Comparison of ENCODE assay signal across 8 cellular contexts in the genomic region with DNA sequence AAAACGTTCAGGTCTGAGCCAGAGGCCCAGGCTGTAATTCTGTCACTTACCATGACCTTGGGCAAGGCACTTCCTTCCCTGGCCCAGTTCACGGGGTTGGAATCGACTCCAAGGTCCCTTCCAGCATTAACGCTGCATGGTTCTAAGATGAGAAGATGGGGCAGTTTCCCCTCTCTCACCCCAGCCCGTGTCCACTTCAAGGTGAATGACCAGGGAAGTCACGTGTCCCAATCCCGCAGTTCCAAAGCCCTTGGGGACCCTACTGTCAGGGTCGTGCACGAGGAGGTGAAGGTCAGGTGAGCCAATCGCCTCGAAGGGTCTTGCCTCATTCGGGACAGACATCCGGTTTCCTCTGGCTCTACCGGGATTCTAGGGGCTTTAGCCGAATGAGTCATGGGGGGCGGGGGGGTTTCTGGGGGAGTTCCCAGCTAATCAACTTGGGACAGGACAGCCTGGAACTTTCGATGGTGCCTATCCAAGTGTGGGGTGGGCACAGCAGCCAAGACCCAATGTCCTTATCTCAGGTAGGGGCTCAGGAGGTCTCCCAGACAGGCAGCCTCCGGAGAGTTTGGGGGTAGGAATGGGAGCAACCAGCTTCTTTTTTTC. TPM values are rescaled to one million over a fixed set of nuclear protein-coding genes. Genes with fewer than 3 reads are reported as not detected.
DNase-seq lines count a peak whose midpoint lies in the region; ATAC-seq, FAIRE-seq and TF ChIP-seq lines count a peak whose summit lies in the region.
"Had no signal": no experiment of that assay in that cellular context is flagged by ENCODE, and none has a peak within 500 bp of the region (broad histone marks: within the 10 kb centered on the region; RNA-seq: fewer than 3 reads in every experiment).

No MANE protein-coding gene starts in this region.

- no peak overlapping the region for H2BK120ac ChIP-seq in mesendoderm (ENCODE audit: low read depth, low read length)

- no TSS peak for BruUV-seq in Calu3 (replicated peaks; lab: Mats Ljungman, UMichigan)
- BruUV-seq in K562 (replicated peaks; lab: Mats Ljungman, UMichigan): no TSS peak

- H3K9ac ChIP-seq in K562 (ENCODE audit: insufficient read depth in 1 of 2, low read depth in 2 of 2, low read length in 2 of 2): peak overlapping the region in 1 of 2 experiments; percentile 77; a peak in 2 of 4 replicates
- no peak overlapping the region for H3K9ac ChIP-seq in mesendoderm (ENCODE audit: low read length)

- H3K36me3 ChIP-seq in K562 (ENCODE audit: control insufficient read depth, insufficient read depth, low read length) (peaks cover 11% of the 10 kb centered on the region; the same call in 1 of the 3 replicates), mesendoderm (ENCODE audit: control insufficient read depth, insufficient read depth, low read length) (no peaks in the 10 kb centered on the region)

- H3K79me1 ChIP-seq in mesendoderm (ENCODE audit: low read length): no peaks in the 10 kb centered on the region

- peak; percentile 63 for DNase-seq in Calu3
- DNase-seq in K562 (ENCODE audit: extremely low read depth in 1 of 4, low spot score in 3 of 4): no peak
- peak; percentile 10 for DNase-seq in mesendoderm

- H4K5ac ChIP-seq in mesendoderm (ENCODE audit: low read length): no peak overlapping the region

- ATAC-seq in K562: no peak
- no peak for ATAC-seq in GM21390 (IDR thresholded peaks at IDR 0.05; ENCODE audit: unreplicated experiment)
- no peak for ATAC-seq in HG02759 (IDR thresholded peaks at IDR 0.05; ENCODE audit: unreplicated experiment)
- no peak for ATAC-seq in GM18498 (IDR thresholded peaks at IDR 0.05; ENCODE audit: unreplicated experiment)

- TF ChIP-seq RAD21 in K562 (CRISPR knock-in tag; conservative IDR thresholded peaks at IDR 0.05 in 1 of 2, IDR thresholded peaks at IDR 0.05 in 1 of 2): no peak

- TF ChIP-seq CTCF in Calu3 (IDR thresholded peaks at IDR 0.05; ENCODE audit: unreplicated experiment): no peak
- TF ChIP-seq CTCF in K562 (IDR thresholded peaks at IDR 0.05 in 2 of 3, conservative IDR thresholded peaks at IDR 0.05 in 1 of 3; ENCODE audit: insufficient read depth in 2 of 3, low read depth in 1 of 3, low read length in 3 of 3): no peak

- no peak for TF ChIP-seq EP300 in K562 (IDR thresholded peaks at IDR 0.05; ENCODE audit: low read length)

- no peak overlapping the region for H4K8ac ChIP-seq in mesendoderm (ENCODE audit: low read depth, low read length)

- no peaks in the 10 kb centered on the region for H3K9me3 ChIP-seq in K562 (replicated peaks; ENCODE audit: control insufficient read depth, insufficient read depth, low read depth, low read length)

- FAIRE-seq in K562 (lab: Jason Lieb, UNC): no peak

- H2AK5ac ChIP-seq in mesendoderm (ENCODE audit: low read length): no peak overlapping the region

- POLR2A ChIA-PET in K562 (lab: Yijun Ruan, JAX): interaction anchor here (0.5 to 0.7 kb wide), 4 partner anchors 106 to 907 kb away, joined by 3 to 5 read pairs (median 5); no protein-coding TSS in a partner anchor

- intact Hi-C loops in Calu3 (cut with micrococcal nuclease; ENCODE audit: unreplicated experiment) (loop anchor here (1.0 to 2.0 kb wide), 7 partner anchors 9 to 274 kb away; no protein-coding TSS in a partner anchor), K562 (cut with micrococcal nuclease) (loop anchor here (5.0 to 10.0 kb wide), 4 partner anchors 150 to 340 kb away; a partner anchor contains a TSS)

- CTCF ChIA-PET in Calu3 (lab: Charles Lee): interaction anchor here (0.6 to 76.9 kb wide), 26 partner anchors 17 to 894 kb away, joined by 3 to 6506 read pairs (median 15); a partner anchor contains a TSS
- CTCF ChIA-PET in K562 (lab: Yijun Ruan, JAX; ENCODE audit: low intra/inter-chr PET ratio): interaction anchor here (0.7 to 2.9 kb wide), 7 partner anchors 10 to 276 kb away, joined by 3 to 15 read pairs (median 6); no protein-coding TSS in a partner anchor

- H3K36me3 Mint-ChIP-seq in Calu3 (ENCODE audit: insufficient read depth, unreplicated experiment): peaks cover 18% of the 10 kb centered on the region
- H3K36me3 Mint-ChIP-seq: natural killer cell had no signal

- no peaks in the 10 kb centered on the region for H4K20me1 ChIP-seq in K562 (replicated peaks; ENCODE audit: control insufficient read depth, insufficient read depth, low read length)

- H3K27ac ChIP-seq in K562 (ENCODE audit: extremely low read depth, low read depth, low read length) (no peak overlapping the region), mesendoderm (ENCODE audit: low read depth, low read length) (no peak overlapping the region)

- H3K4ac ChIP-seq in mesendoderm (ENCODE audit: low read depth, low read length): no peak overlapping the region

- H3K4me2 ChIP-seq in K562 (ENCODE audit: insufficient read depth, low read length) (no peak overlapping the region), mesendoderm (ENCODE audit: low read length) (no peak overlapping the region)

- peaks cover 10% of the 10 kb centered on the region for H3K4me1 Mint-ChIP-seq in Calu3 (ENCODE audit: low read depth, unreplicated experiment)

- TF ChIP-seq POLR2A in K562 (conservative IDR thresholded peaks at IDR 0.05): no peak

- no peak overlapping the region for H3K18ac ChIP-seq in mesendoderm (ENCODE audit: low read length)

- 49% methylated on average over 16 of the region's 18 CpGs for WGBS in K562 (ENCODE audit: insufficient coverage, low coverage, missing lambda C conversion rate)
- WGBS in mesendoderm (ENCODE audit: extremely low coverage, insufficient coverage, low lambda C conversion rate): no CpG with 5 or more reads among the region's 18 CpGs

- no peak overlapping the region for H3K4me3 Mint-ChIP-seq in Calu3 (ENCODE audit: low read depth, unreplicated experiment)
- H3K4me3 Mint-ChIP-seq: natural killer cell had no signal

- in situ Hi-C loops in K562 (cut with MboI): loop anchor here (10.0 to 25.0 kb wide), 2 partner anchors 273 to 340 kb away; a partner anchor contains a TSS

- peaks cover 66% of the 10 kb centered on the region for H3K27me3 Mint-ChIP-seq in Calu3 (ENCODE audit: unreplicated experiment)

- H3K56ac ChIP-seq in mesendoderm (ENCODE audit: low read length): no peak overlapping the region

- H3K23ac ChIP-seq in mesendoderm (ENCODE audit: low read length): no peak overlapping the region

- no peaks in the 10 kb centered on the region for H3K9me3 Mint-ChIP-seq in Calu3 (ENCODE audit: low read depth, unreplicated experiment)
- H3K9me3 Mint-ChIP-seq: natural killer cell had no signal

- H3K4me3 ChIP-seq in K562 (no peak overlapping the region), mesendoderm (ENCODE audit: low read length) (no peak overlapping the region)
- H3K4me3 ChIP-seq: coronary artery had no signal

- H2BK5ac ChIP-seq in mesendoderm (ENCODE audit: low read length): no peak overlapping the region

- H3K27ac Mint-ChIP-seq in Calu3 (ENCODE audit: unreplicated experiment): no peak overlapping the region
- H3K27ac Mint-ChIP-seq: natural killer cell had no signal

- H3K9me1 ChIP-seq in K562 (ENCODE audit: control insufficient read depth, insufficient read depth, low read length): no peaks in the 10 kb centered on the region

- H3K4me1 ChIP-seq in K562 (replicated peaks in 1 of 2; ENCODE audit: control insufficient read depth in 2 of 2, insufficient read depth in 2 of 2, low read length in 2 of 2) (peaks cover 5 to 62% of the 10 kb centered on the region in 2 experiments; a peak in 3 of 5 replicates), mesendoderm (ENCODE audit: control insufficient read depth, low read depth, low read length) (peaks cover 3% of the 10 kb centered on the region)

- H2AFZ ChIP-seq in K562 (ENCODE audit: low read depth, low read length): peak overlapping the region; percentile 68

- H3K79me2 ChIP-seq in K562 (ENCODE audit: control insufficient read depth, insufficient read depth, low read length) (no peaks in the 10 kb centered on the region), mesendoderm (ENCODE audit: control insufficient read depth, insufficient read depth, low read length) (no peaks in the 10 kb centered on the region)

- no peak overlapping the region for H2BK15ac ChIP-seq in mesendoderm (replicated peaks; ENCODE audit: low read depth)

- H3K27me3 ChIP-seq in K562 (ENCODE audit: control insufficient read depth in 2 of 2, insufficient read depth in 2 of 2, low read length in 2 of 2) (no peaks in the 10 kb centered on the region), mesendoderm (ENCODE audit: insufficient read depth, low read length, poor library complexity) (no peaks in the 10 kb centered on the region)

RNA-seq across cellular contexts. Expression of a gene that starts 0.8 kb away (rescaled TPM):
- 0.38 TPM in 1 of 2 replicates, not detected in the other for total RNA-seq in Calu3 (2022)
- total RNA-seq in K562 (2011; cell fraction: chromatin; rRNA removed; ENCODE audit: low replicate concordance): 0.23 TPM in 1 of 2 replicates, not detected in the other
- not detected in 2 replicates for total RNA-seq in K562 (2011; cell fraction: nucleolus; rRNA removed)
- not detected in 2 replicates for total RNA-seq in K562 (2011; cell fraction: nucleoplasm; rRNA removed)
- not detected in 2 replicates for total RNA-seq in K562 (2014; rRNA removed)
- not detected in 2 replicates for total RNA-seq in K562 (2014; rRNA removed; fragmentation: Illumina TruSeq; extraction: Trizol)
- not detected in 2 replicates for total RNA-seq in K562 (2015; rRNA removed; fragmentation: Illumina TruSeq; extraction: Trizol)
- not detected in 2 replicates for total RNA-seq in K562 (2021)
- polyA plus RNA-seq in K562 (2011; rRNA removed): not detected in 2 replicates
- not detected in 2 replicates for polyA plus RNA-seq in K562 (2011; cell fraction: cytosol; rRNA removed)
- not detected in 2 replicates for polyA plus RNA-seq in K562 (2011; cell fraction: nucleus; rRNA removed)
- not detected in 2 replicates for polyA plus RNA-seq in K562 (2012)
- not detected in 2 replicates for polyA plus RNA-seq in K562 (2014; fragmentation: Illumina TruSeq; extraction: Trizol)
- polyA plus RNA-seq in K562 (2014; fragmentation: Nextera tagmentation; extraction: Ambion mirVana): not detected
- polyA plus RNA-seq in K562 (2014; rRNA removed): 0.19 TPM in 1 of 2 replicates, not detected in the other
- not detected in 2 replicates for polyA minus RNA-seq in K562 (2011; rRNA and poly(A)+ RNA removed)
- polyA minus RNA-seq in K562 (2011; cell fraction: cytosol; rRNA and poly(A)+ RNA removed): not detected in 2 replicates
- not detected in 2 replicates for polyA minus RNA-seq in K562 (2011; cell fraction: nucleus; rRNA and poly(A)+ RNA removed)
- 0.04 TPM for polyA plus RNA-seq in mesendoderm (2013, experiment 1 of 2)
- 0.04 TPM for polyA plus RNA-seq in mesendoderm (2013, experiment 2 of 2)
- total RNA-seq: natural killer cell had no signal

RNA-seq across cellular contexts. Expression of a gene that starts 33.9 kb away (rescaled TPM):
- total RNA-seq in Calu3 (2022) (2,152 and 2,179 TPM in 2 replicates), K562 (2014; rRNA removed) (228 and 254 TPM in 2 replicates), K562 (2014; rRNA removed; fragmentation: Illumina TruSeq; extraction: Trizol) (109 and 120 TPM in 2 replicates), K562 (2015; rRNA removed; fragmentation: Illumina TruSeq; extraction: Trizol) (135 and 138 TPM in 2 replicates), K562 (2021) (232 and 251 TPM in 2 replicates)
- 82.2 and 185 TPM in 2 replicates for total RNA-seq in K562 (2011; cell fraction: chromatin; rRNA removed; ENCODE audit: low replicate concordance)
- total RNA-seq in K562 (2011; cell fraction: nucleolus; rRNA removed): 141 and 157 TPM in 2 replicates
- 125 and 145 TPM in 2 replicates for total RNA-seq in K562 (2011; cell fraction: nucleoplasm; rRNA removed)
- polyA plus RNA-seq in K562 (2011; rRNA removed) (95.3 and 113 TPM in 2 replicates), K562 (2014; fragmentation: Illumina TruSeq; extraction: Trizol) (241 and 262 TPM in 2 replicates), K562 (2014; fragmentation: Nextera tagmentation; extraction: Ambion mirVana) (1 to 10 TPM; 2.0 to 2.8 TPM), K562 (2014; rRNA removed) (180 and 183 TPM in 2 replicates)
- polyA plus RNA-seq in K562 (2011; cell fraction: cytosol; rRNA removed): 99.5 and 218 TPM in 2 replicates
- 118 and 158 TPM in 2 replicates for polyA plus RNA-seq in K562 (2011; cell fraction: nucleus; rRNA removed)
- polyA plus RNA-seq in K562 (2012): 209 and 221 TPM in 2 replicates
- 70.8 and 115 TPM in 2 replicates for polyA minus RNA-seq in K562 (2011; rRNA and poly(A)+ RNA removed)
- 65.7 and 104 TPM in 2 replicates for polyA minus RNA-seq in K562 (2011; cell fraction: cytosol; rRNA and poly(A)+ RNA removed)
- polyA minus RNA-seq in K562 (2011; cell fraction: nucleus; rRNA and poly(A)+ RNA removed): 34.9 and 40.7 TPM in 2 replicates
- 159 TPM for polyA plus RNA-seq in mesendoderm (2013, experiment 1 of 2)
- polyA plus RNA-seq in mesendoderm (2013, experiment 2 of 2): 159 TPM

RNA-seq across cellular contexts. Expression of a gene that starts 39.7 kb away (rescaled TPM):
- total RNA-seq in Calu3 (2022): 679 and 725 TPM in 2 replicates
- total RNA-seq in K562 (2011; cell fraction: chromatin; rRNA removed; ENCODE audit: low replicate concordance): 361 and 745 TPM in 2 replicates
- total RNA-seq in K562 (2011; cell fraction: nucleolus; rRNA removed): 434 and 442 TPM in 2 replicates
- 293 and 327 TPM in 2 replicates for total RNA-seq in K562 (2011; cell fraction: nucleoplasm; rRNA removed)
- 40.0 and 50.2 TPM in 2 replicates for total RNA-seq in K562 (2014; rRNA removed)
- total RNA-seq in K562 (2014; rRNA removed; fragmentation: Illumina TruSeq; extraction: Trizol): 40.3 and 48.9 TPM in 2 replicates
- total RNA-seq in K562 (2015; rRNA removed; fragmentation: Illumina TruSeq; extraction: Trizol): 48.2 and 53.5 TPM in 2 replicates
- 102 and 108 TPM in 2 replicates for total RNA-seq in K562 (2021)
- 76.3 and 110 TPM in 2 replicates for polyA plus RNA-seq in K562 (2011; rRNA removed)
- polyA plus RNA-seq in K562 (2011; cell fraction: cytosol; rRNA removed): 70.1 and 113 TPM in 2 replicates
- 331 and 574 TPM in 2 replicates for polyA plus RNA-seq in K562 (2011; cell fraction: nucleus; rRNA removed)
- 97.7 and 114 TPM in 2 replicates for polyA plus RNA-seq in K562 (2012)
- 117 and 129 TPM in 2 replicates for polyA plus RNA-seq in K562 (2014; fragmentation: Illumina TruSeq; extraction: Trizol)
- polyA plus RNA-seq in K562 (2014; fragmentation: Nextera tagmentation; extraction: Ambion mirVana): 1 to 10 TPM; 5.9 to 8.3 TPM
- polyA plus RNA-seq in K562 (2014; rRNA removed): 73.3 and 74.8 TPM in 2 replicates
- 79.0 and 96.5 TPM in 2 replicates for polyA minus RNA-seq in K562 (2011; rRNA and poly(A)+ RNA removed)
- 80.5 and 119 TPM in 2 replicates for polyA minus RNA-seq in K562 (2011; cell fraction: cytosol; rRNA and poly(A)+ RNA removed)
- polyA minus RNA-seq in K562 (2011; cell fraction: nucleus; rRNA and poly(A)+ RNA removed): 146 and 149 TPM in 2 replicates
- 54.7 TPM for polyA plus RNA-seq in mesendoderm (2013, experiment 1 of 2)
- 54.0 TPM for polyA plus RNA-seq in mesendoderm (2013, experiment 2 of 2)

RNA-seq across cellular contexts. Expression of a gene that starts 48.3 kb away (rescaled TPM):
- total RNA-seq in Calu3 (2022) (107 and 133 TPM in 2 replicates), K562 (2014; rRNA removed) (13.8 and 18.9 TPM in 2 replicates), K562 (2014; rRNA removed; fragmentation: Illumina TruSeq; extraction: Trizol) (7.5 and 9.1 TPM in 2 replicates), K562 (2015; rRNA removed; fragmentation: Illumina TruSeq; extraction: Trizol) (12.2 and 13.2 TPM in 2 replicates), K562 (2021) (22.7 and 23.4 TPM in 2 replicates)
- 10.8 and 15.6 TPM in 2 replicates for total RNA-seq in K562 (2011; cell fraction: chromatin; rRNA removed; ENCODE audit: low replicate concordance)
- 7.5 and 8.0 TPM in 2 replicates for total RNA-seq in K562 (2011; cell fraction: nucleolus; rRNA removed)
- 10.3 and 15.7 TPM in 2 replicates for total RNA-seq in K562 (2011; cell fraction: nucleoplasm; rRNA removed)
- polyA plus RNA-seq in K562 (2011; rRNA removed) (8.3 and 9.3 TPM in 2 replicates), K562 (2014; fragmentation: Illumina TruSeq; extraction: Trizol) (19.7 and 21.6 TPM in 2 replicates), K562 (2014; fragmentation: Nextera tagmentation; extraction: Ambion mirVana) (under 1 TPM; 0.34 to 0.50 TPM), K562 (2014; rRNA removed) (12.7 and 13.8 TPM in 2 replicates)
- polyA plus RNA-seq in K562 (2011; cell fraction: cytosol; rRNA removed): 7.8 and 12.5 TPM in 2 replicates
- 7.3 and 15.8 TPM in 2 replicates for polyA plus RNA-seq in K562 (2011; cell fraction: nucleus; rRNA removed)
- 20.0 TPM in 2 replicates for polyA plus RNA-seq in K562 (2012)
- 5.8 and 9.7 TPM in 2 replicates for polyA minus RNA-seq in K562 (2011; rRNA and poly(A)+ RNA removed)
- polyA minus RNA-seq in K562 (2011; cell fraction: cytosol; rRNA and poly(A)+ RNA removed): 6.3 and 7.9 TPM in 2 replicates
- 2.3 and 2.6 TPM in 2 replicates for polyA minus RNA-seq in K562 (2011; cell fraction: nucleus; rRNA and poly(A)+ RNA removed)
- 2.5 TPM for polyA plus RNA-seq in mesendoderm (2013, experiment 1 of 2)
- 2.9 TPM for polyA plus RNA-seq in mesendoderm (2013, experiment 2 of 2)

RNA-seq across cellular contexts. Expression of a gene that starts 51.7 kb away (rescaled TPM):
- 0.33 and 1.9 TPM in 2 replicates for total RNA-seq in Calu3 (2022)
- not detected in 2 replicates for total RNA-seq in K562 (2011; cell fraction: chromatin; rRNA removed; ENCODE audit: low replicate concordance)
- total RNA-seq in K562 (2011; cell fraction: nucleolus; rRNA removed): not detected in 2 replicates
- total RNA-seq in K562 (2011; cell fraction: nucleoplasm; rRNA removed): not detected in 2 replicates
- not detected in 2 replicates for total RNA-seq in K562 (2014; rRNA removed)
- total RNA-seq in K562 (2014; rRNA removed; fragmentation: Illumina TruSeq; extraction: Trizol): 0.07 TPM in 1 of 2 replicates, not detected in the other
- total RNA-seq in K562 (2015; rRNA removed; fragmentation: Illumina TruSeq; extraction: Trizol): 0.07 TPM in 1 of 2 replicates, not detected in the other
- 0.09 TPM in 1 of 2 replicates, not detected in the other for total RNA-seq in K562 (2021)
- 0.04 and 0.06 TPM in 2 replicates for polyA plus RNA-seq in K562 (2011; rRNA removed)
- 0.06 and 0.10 TPM in 2 replicates for polyA plus RNA-seq in K562 (2011; cell fraction: cytosol; rRNA removed)
- polyA plus RNA-seq in K562 (2011; cell fraction: nucleus; rRNA removed): 0.11 TPM in 1 of 2 replicates, not detected in the other
- 0.08 TPM in 2 replicates for polyA plus RNA-seq in K562 (2012)
- 0.12 and 0.13 TPM in 2 replicates for polyA plus RNA-seq in K562 (2014; fragmentation: Illumina TruSeq; extraction: Trizol)
- polyA plus RNA-seq in K562 (2014; fragmentation: Nextera tagmentation; extraction: Ambion mirVana): under 1 TPM; 0.04 to 0.06 TPM
- 0.07 TPM in 1 of 2 replicates, not detected in the other for polyA plus RNA-seq in K562 (2014; rRNA removed)
- not detected in 2 replicates for polyA minus RNA-seq in K562 (2011; rRNA and poly(A)+ RNA removed)
- polyA minus RNA-seq in K562 (2011; cell fraction: cytosol; rRNA and poly(A)+ RNA removed): not detected in 2 replicates
- polyA minus RNA-seq in K562 (2011; cell fraction: nucleus; rRNA and poly(A)+ RNA removed): not detected in 2 replicates
- not detected for polyA plus RNA-seq in mesendoderm (2013, experiment 1 of 2)
- polyA plus RNA-seq in mesendoderm (2013, experiment 2 of 2): not detected

Comparison
In these comparisons a context has a peak if more than half of its experiments do, and no peak if none do; other contexts are left out.
1. DNase-seq: peak in Calu3 (single experiment) and mesendoderm (single experiment); none in K562 (0 of 4).